2 cellular contexts compared by ENCODE assay signal in genomic region chr19:1046117-1046626, GRCh38.
TF ChIP-seq lines count a peak whose summit lies in the region.

No MANE protein-coding gene starts in this region.

TF ChIP-seq in GM23338, 12 proteins besides CTCF, POLR2A, EP300 and RAD21:
- TF ChIP-seq REST (IDR thresholded peaks at IDR 0.05; ENCODE audit: unreplicated experiment) = no peak
- no peak for TF ChIP-seq ZNF331 (CRISPR knock-in tag; IDR thresholded peaks at IDR 0.05; ENCODE audit: low read depth)
TF ChIP-seq in GM23338: peak in this region for 0.

TF ChIP-seq in K562, 482 proteins besides CTCF, POLR2A, EP300 and RAD21:
- no peak for TF ChIP-seq POLR2AphosphoS5 (IDR thresholded peaks at IDR 0.05; ENCODE audit: control insufficient read depth, insufficient read depth, low read depth, low read length)
- TF ChIP-seq RBFOX2 (IDR thresholded peaks at IDR 0.05; ENCODE audit: low read depth, low read length) = peak; percentile 63
